Comparison of ENCODE assay signal across 9 cellular contexts in the genomic region with DNA sequence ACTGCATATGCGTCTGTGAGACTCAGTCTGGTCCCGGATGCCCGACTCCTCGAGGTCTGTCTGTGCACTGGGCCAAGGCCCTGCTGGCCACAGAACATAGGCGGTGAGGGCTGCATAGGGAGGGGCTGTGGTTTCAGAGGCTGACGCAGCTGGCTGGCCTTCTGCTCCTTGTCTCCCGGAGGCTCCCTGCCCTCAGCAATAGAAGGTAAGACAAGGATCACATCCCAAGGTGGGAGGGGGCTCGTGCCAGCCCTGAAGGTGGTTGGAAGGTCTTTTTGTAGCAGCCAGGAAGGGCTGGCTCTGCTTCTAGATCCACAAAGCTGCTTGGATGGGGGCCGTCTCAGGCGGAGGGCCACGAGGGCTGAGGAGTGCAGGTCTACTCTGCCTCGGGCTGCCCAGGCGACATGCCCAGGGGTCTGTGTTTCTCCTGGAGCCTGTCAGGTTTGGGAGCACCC.
DNase-seq lines count a peak whose midpoint lies in the region; ATAC-seq and TF ChIP-seq lines count a peak whose summit lies in the region.
"Had no signal": no experiment of that assay in that cellular context is flagged by ENCODE, and none has a peak within 500 bp of the region (broad histone marks: within the 10 kb centered on the region; RNA-seq: fewer than 3 reads in every experiment).

No MANE protein-coding gene starts in this region.

- intact Hi-C loops in sciatic nerve (cut with DNase I): no loop called here

- DNase-seq in GM20000 (ENCODE audit: low spot score): peak; percentile 38
- peak; percentile 96 for DNase-seq in RPMI7951 (ENCODE audit: low read depth)
- DNase-seq in foreskin fibroblast: peak; percentile 35 to 60
- DNase-seq in sciatic nerve (ENCODE audit: low spot score): peak; percentile 78
- DNase-seq in activated effector memory CD4-positive, alpha-beta T cell treated with anti-CD3 and anti-CD28 coated beads, Interleukin-2, amount 50 U/mL, for 16 hours: no peak
- DNase-seq in SIG-M5 (lab: John Stamatoyannopoulos, UW): no peak
- DNase-seq: naive thymus-derived CD4-positive, alpha-beta T cell had no signal

- H3K4me3 ChIP-seq in foreskin fibroblast (ENCODE audit: low read depth in 1 of 2, low read length in 2 of 2): peak overlapping the region in 1 of 2 donors; percentile 23

- TF ChIP-seq CTCF in GM20000 (IDR thresholded peaks at IDR 0.05; ENCODE audit: extremely low read depth, missing control alignments) (no peak), foreskin fibroblast (IDR thresholded peaks at IDR 0.05; ENCODE audit: low read depth, low read length) (no peak)

- ATAC-seq in sciatic nerve: peak; percentile 98
- no peak for ATAC-seq in GM19328 (IDR thresholded peaks at IDR 0.05; ENCODE audit: unreplicated experiment)
- ATAC-seq in HG02571 (IDR thresholded peaks at IDR 0.05; ENCODE audit: unreplicated experiment): no peak
- ATAC-seq: naive thymus-derived CD4-positive, alpha-beta T cell had no signal

Comparison
In these comparisons a context has a peak if more than half of its experiments do, and no peak if none do; other contexts are left out.
1. DNase-seq: peak in GM20000 (single experiment), RPMI7951 (single experiment), foreskin fibroblast (2 of 2) and sciatic nerve (single experiment); none in activated effector memory CD4-positive, alpha-beta T cell treated with anti-CD3 and anti-CD28 coated beads, Interleukin-2, amount 50 U/mL, for 16 hours (single experiment) and SIG-M5 (single experiment).